2 cellular contexts compared by ENCODE assay signal in genomic region chr1:21066365-21067012, GRCh38.
A peak's percentile ranks its signal among the peaks of the same experiment; 100 is the strongest.
TF ChIP-seq lines count a peak whose summit lies in the region.

No MANE protein-coding gene starts in this region.

TF ChIP-seq in HEK293, 187 proteins besides CTCF, POLR2A, EP300 and RAD21 (continued from another document and continues in another):
- TF ChIP-seq HIC1 (tag by site-specific recombination; IDR thresholded peaks at IDR 0.05): peak; percentile 30; the same call in 1 of the 2 replicates
- peak; percentile 74 for TF ChIP-seq ZBTB17 (tag by site-specific recombination; IDR thresholded peaks at IDR 0.05)
- peak; percentile 96 for TF ChIP-seq PRDM6 (tag by site-specific recombination; IDR thresholded peaks at IDR 0.05)
- TF ChIP-seq TSHZ1 (tag by site-specific recombination; IDR thresholded peaks at IDR 0.05; ENCODE audit: borderline replicate concordance): peak; percentile 21; the same call in 1 of the 2 replicates
- no peak for TF ChIP-seq ZNF560 (tag by site-specific recombination; IDR thresholded peaks at IDR 0.05; ENCODE audit: borderline replicate concordance)
- TF ChIP-seq SP7 (tag by site-specific recombination; IDR thresholded peaks at IDR 0.05): peak; percentile 87
- peak; percentile 90 for TF ChIP-seq IKZF3 (tag by site-specific recombination; IDR thresholded peaks at IDR 0.05)
- TF ChIP-seq HOXD13 (CRISPR knock-in tag; IDR thresholded peaks at IDR 0.05; ENCODE audit: borderline replicate concordance): no peak
- TF ChIP-seq TRIM28 (IDR thresholded peaks at IDR 0.05; ENCODE audit: borderline replicate concordance, low read length): no peak
- no peak for TF ChIP-seq ZIC2 (tag by site-specific recombination; IDR thresholded peaks at IDR 0.05)
- TF ChIP-seq KLF8 (tag by site-specific recombination; IDR thresholded peaks at IDR 0.05): 0 out of 2 replicates have a peak, but pooled peaks have one; percentile 33
- no peak for TF ChIP-seq ZNF529 (tag by site-specific recombination; IDR thresholded peaks at IDR 0.05; ENCODE audit: insufficient replicate concordance)
- peak; percentile 87 for TF ChIP-seq FEZF1 (tag by site-specific recombination; IDR thresholded peaks at IDR 0.05)
- peak; percentile 64 for TF ChIP-seq OSR2 (tag by site-specific recombination; IDR thresholded peaks at IDR 0.05)
- 0 out of 2 replicates have a peak, but pooled peaks have one; percentile 45 for TF ChIP-seq WT1 (tag by site-specific recombination; IDR thresholded peaks at IDR 0.05)
- peak; percentile 69; the same call in 1 of the 2 replicates for TF ChIP-seq ZSCAN30 (tag by site-specific recombination; IDR thresholded peaks at IDR 0.05)
- TF ChIP-seq ZXDB (tag by site-specific recombination; IDR thresholded peaks at IDR 0.05): peak; percentile 32; the same call in 1 of the 2 replicates
- no peak for TF ChIP-seq AEBP2 (tag by site-specific recombination; IDR thresholded peaks at IDR 0.05; ENCODE audit: borderline replicate concordance)
- TF ChIP-seq ZNF37A (tag by site-specific recombination; IDR thresholded peaks at IDR 0.05): no peak

TF ChIP-seq in endothelial cell of umbilical vein, 7 proteins besides CTCF, POLR2A, EP300 and RAD21 (continued from another document):
- no peak for TF ChIP-seq MAX (IDR thresholded peaks at IDR 0.05; ENCODE audit: insufficient read depth, insufficient read length)
